In genomic region chr5:125073090-125073489, GRCh38 we compare ENCODE assay signal across 9 cellular contexts.
"Had no signal": no experiment of that assay in that cellular context is flagged by ENCODE, and none has a peak within 500 bp of the region (broad histone marks: within the 10 kb centered on the region; RNA-seq: fewer than 3 reads in every experiment).

No MANE protein-coding gene starts in this region.

- FAIRE-seq: H1, H54, HTR-8/SVneo, K562 had no signal

- DNase-seq: H9, HCEC 1CT, IMR-90, KG1 had no signal

- H3K27ac Mint-ChIP-seq: GM23338, H9 had no signal

- H3K4me1 Mint-ChIP-seq: GM23338, H9 had no signal

- H3K4me3 ChIP-seq: GM23338, K562 had no signal

- ATAC-seq: GM23338, K562 had no signal

- H3K4me3 Mint-ChIP-seq: GM23338, H9 had no signal

- H2AFZ ChIP-seq: GM23338 had no signal

- H3K4me2 ChIP-seq: GM23338 had no signal
